In the genomic region with DNA sequence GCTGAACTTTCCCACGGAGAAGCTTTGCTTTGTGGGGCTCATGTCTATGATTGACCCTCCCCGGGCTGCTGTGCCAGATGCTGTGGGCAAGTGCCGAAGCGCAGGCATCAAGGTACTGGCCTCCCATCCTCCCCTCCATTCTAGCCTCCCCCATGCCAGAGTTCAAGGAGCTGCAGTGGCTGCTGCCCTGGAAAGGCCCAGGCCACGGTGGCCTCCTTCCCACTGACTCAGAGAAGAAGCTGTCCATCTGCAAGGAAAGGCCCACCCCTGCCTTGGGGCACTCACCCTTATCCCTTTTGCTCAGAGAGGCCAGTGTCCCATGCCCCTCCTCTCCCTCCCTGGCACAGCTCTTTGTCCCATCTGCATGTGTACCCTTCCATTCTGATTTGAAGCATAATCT, we compare ENCODE assay signal across 1 cellular context.
TF ChIP-seq lines count a peak whose summit lies in the region.

No MANE protein-coding gene starts in this region.

TF ChIP-seq in A549, 52 proteins besides CTCF, POLR2A, EP300 and RAD21:
- TF ChIP-seq HEYL (CRISPR knock-in tag; IDR thresholded peaks at IDR 0.05) (no peak), RFX5 (IDR thresholded peaks at IDR 0.05) (no peak), POLR2AphosphoS2 (conservative IDR thresholded peaks at IDR 0.05; ENCODE audit: low read length) (no peak), CEBPB (IDR thresholded peaks at IDR 0.05) (no peak), SREBF2 (IDR thresholded peaks at IDR 0.05) (no peak)
- TF ChIP-seq, protein P1, sequence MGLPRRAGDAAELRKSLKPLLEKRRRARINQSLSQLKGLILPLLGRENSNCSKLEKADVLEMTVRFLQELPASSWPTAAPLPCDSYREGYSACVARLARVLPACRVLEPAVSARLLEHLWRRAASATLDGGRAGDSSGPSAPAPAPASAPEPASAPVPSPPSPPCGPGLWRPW (IDR thresholded peaks at IDR 0.05): no peak
